In the genomic region with DNA sequence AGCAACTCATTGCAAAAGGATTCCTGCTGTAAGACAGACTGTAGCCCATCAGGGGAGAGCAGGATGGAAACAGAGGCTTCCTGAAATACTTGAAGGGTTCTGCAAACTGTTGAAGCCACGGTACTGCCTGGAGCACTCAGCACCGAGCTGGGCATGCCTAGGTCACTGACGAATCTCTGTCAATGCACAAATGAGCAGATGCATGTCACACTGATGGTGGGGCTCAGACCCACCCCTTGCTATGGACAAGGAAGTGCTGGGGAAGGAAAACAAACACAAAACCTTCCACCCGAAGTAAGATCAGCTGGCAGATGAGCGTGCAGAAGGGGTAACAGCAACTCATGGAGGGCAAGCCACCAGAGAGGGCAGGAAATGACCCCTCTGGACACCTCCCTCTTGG, we compare ENCODE assay signal across 16 cellular contexts.
A peak's percentile ranks its signal among the peaks of the same experiment; 100 is the strongest.
DNase-seq lines count a peak whose midpoint lies in the region; ATAC-seq and TF ChIP-seq lines count a peak whose summit lies in the region.
"Had no signal": no experiment of that assay in that cellular context is flagged by ENCODE, and none has a peak within 500 bp of the region (broad histone marks: within the 10 kb centered on the region; RNA-seq: fewer than 3 reads in every experiment).

No MANE protein-coding gene starts in this region.

- no peaks in the 10 kb centered on the region for H3K27me3 Mint-ChIP-seq in activated CD4-positive, alpha-beta T cell treated with anti-CD3 and anti-CD28 coated beads, Interleukin-2, amount 10 ng/mL, durations not matched to agents 24 days and 14 days
- H3K27me3 Mint-ChIP-seq in effector memory CD8-positive, alpha-beta T cell = no peaks in the 10 kb centered on the region
- H3K27me3 Mint-ChIP-seq in stimulated activated naive CD8-positive, alpha-beta T cell treated with anti-CD3 and anti-CD28 coated beads, Interleukin-15, amount 100 ng/mL, for 72 hours = no peaks in the 10 kb centered on the region

- no peak overlapping the region for H3K4me3 Mint-ChIP-seq in activated CD4-positive, alpha-beta T cell treated with anti-CD3 and anti-CD28 coated beads, Interleukin-2, amount 10 ng/mL, durations not matched to agents 24 days and 14 days
- no peak overlapping the region for H3K4me3 Mint-ChIP-seq in effector memory CD8-positive, alpha-beta T cell
- H3K4me3 Mint-ChIP-seq in stimulated activated naive CD8-positive, alpha-beta T cell treated with anti-CD3 and anti-CD28 coated beads, Interleukin-15, amount 100 ng/mL, for 72 hours = peak overlapping the region; percentile 41 to 44

- H3K4me3 ChIP-seq in right atrium auricular region = no peak overlapping the region
- H3K4me3 ChIP-seq: esophagus squamous epithelium, SJSA1, suprapubic skin had no signal

- no peaks in the 10 kb centered on the region for H3K9me3 Mint-ChIP-seq in activated CD4-positive, alpha-beta T cell treated with anti-CD3 and anti-CD28 coated beads, Interleukin-2, amount 10 ng/mL, durations not matched to agents 24 days and 14 days
- no peaks in the 10 kb centered on the region for H3K9me3 Mint-ChIP-seq in effector memory CD8-positive, alpha-beta T cell
- no peaks in the 10 kb centered on the region for H3K9me3 Mint-ChIP-seq in stimulated activated naive CD8-positive, alpha-beta T cell treated with anti-CD3 and anti-CD28 coated beads, Interleukin-15, amount 100 ng/mL, for 72 hours

- H3K4me1 ChIP-seq in right atrium auricular region = peaks cover 0 to 41% of the 10 kb centered on the region in 2 donors

- H3K36me3 Mint-ChIP-seq in activated CD4-positive, alpha-beta T cell treated with anti-CD3 and anti-CD28 coated beads, Interleukin-2, amount 10 ng/mL, durations not matched to agents 24 days and 14 days (ENCODE audit: low read depth) = peaks cover 46% of the 10 kb centered on the region
- peaks cover 8% of the 10 kb centered on the region for H3K36me3 Mint-ChIP-seq in effector memory CD8-positive, alpha-beta T cell (ENCODE audit: insufficient read depth)

- ATAC-seq in effector memory CD8-positive, alpha-beta T cell (replicated peaks) = no peak
- ATAC-seq in stimulated activated naive CD8-positive, alpha-beta T cell treated with anti-CD3 and anti-CD28 coated beads, Interleukin-15, amount 100 ng/mL, for 72 hours = no peak
- ATAC-seq in HG02759 (IDR thresholded peaks at IDR 0.05; ENCODE audit: unreplicated experiment) = no peak
- no peak for ATAC-seq in GM18517 (IDR thresholded peaks at IDR 0.05; ENCODE audit: unreplicated experiment)

- no peak for DNase-seq in activated CD4-positive, alpha-beta T cell treated with anti-CD3 and anti-CD28 coated beads, Interleukin-2, amount 10 ng/mL, durations not matched to agents 24 days and 14 days
- DNase-seq in activated CD4-positive, alpha-beta T cell treated with anti-CD3 and anti-CD28 coated beads for 1 hour = no peak
- DNase-seq in effector memory CD8-positive, alpha-beta T cell = no peak
- DNase-seq in stimulated activated naive CD8-positive, alpha-beta T cell treated with anti-CD3 and anti-CD28 coated beads, Interleukin-15, amount 100 ng/mL, for 72 hours = no peak
- DNase-seq in right atrium auricular region (ENCODE audit: low spot score) = no peak
- DNase-seq: activated CD8-positive, alpha-beta memory T cell treated with anti-CD3 and anti-CD28 coated beads, Interleukin-2, amount 50 U/mL, for 4 hours; DMS 273 treated with DMSO at 0.1 percent for 48 hours; esophagus squamous epithelium; NCI-H1930; nucleus accumbens had no signal

- no peak for TF ChIP-seq CTCF in right atrium auricular region (IDR thresholded peaks at IDR 0.05)

- peak overlapping the region; percentile 17 for H3K27ac ChIP-seq in KOPT-K1 (ENCODE audit: low read depth, low read length, poor library complexity, severe bottlenecking)
- H3K27ac ChIP-seq in right atrium auricular region = no peak overlapping the region
- H3K27ac ChIP-seq: esophagus squamous epithelium, KMS-11, SJSA1, suprapubic skin had no signal

- H3K27ac Mint-ChIP-seq in activated CD4-positive, alpha-beta T cell treated with anti-CD3 and anti-CD28 coated beads, Interleukin-2, amount 10 ng/mL, durations not matched to agents 24 days and 14 days = peak overlapping the region; percentile 14
- H3K27ac Mint-ChIP-seq in effector memory CD8-positive, alpha-beta T cell = peak overlapping the region; percentile 15 to 85
- peak overlapping the region in 1 of 2 donors; percentile 91 for H3K27ac Mint-ChIP-seq in stimulated activated naive CD8-positive, alpha-beta T cell treated with anti-CD3 and anti-CD28 coated beads, Interleukin-15, amount 100 ng/mL, for 72 hours

- H3K27me3 ChIP-seq in right atrium auricular region = no peaks in the 10 kb centered on the region
- H3K27me3 ChIP-seq: esophagus squamous epithelium, SJSA1, suprapubic skin had no signal

- no peaks in the 10 kb centered on the region for H3K9me3 ChIP-seq in KOPT-K1 (ENCODE audit: insufficient read depth, low read length, poor library complexity, severe bottlenecking)
- no peaks in the 10 kb centered on the region for H3K9me3 ChIP-seq in right atrium auricular region
- H3K9me3 ChIP-seq: esophagus squamous epithelium, SJSA1, suprapubic skin had no signal

- peaks cover 41% of the 10 kb centered on the region for H3K4me1 Mint-ChIP-seq in activated CD4-positive, alpha-beta T cell treated with anti-CD3 and anti-CD28 coated beads, Interleukin-2, amount 10 ng/mL, durations not matched to agents 24 days and 14 days
- H3K4me1 Mint-ChIP-seq in effector memory CD8-positive, alpha-beta T cell (ENCODE audit: low read depth in 2 of 2) = peaks cover 52 to 65% of the 10 kb centered on the region in 2 donors
- H3K4me1 Mint-ChIP-seq in stimulated activated naive CD8-positive, alpha-beta T cell treated with anti-CD3 and anti-CD28 coated beads, Interleukin-15, amount 100 ng/mL, for 72 hours = peaks cover 98% of the 10 kb centered on the region

- H3K36me3 ChIP-seq in KOPT-K1 (ENCODE audit: insufficient read depth, low read length) = no peaks in the 10 kb centered on the region
- no peaks in the 10 kb centered on the region for H3K36me3 ChIP-seq in right atrium auricular region
- H3K36me3 ChIP-seq: esophagus squamous epithelium, SJSA1, suprapubic skin had no signal

- intact Hi-C loops in activated CD4-positive, alpha-beta T cell treated with anti-CD3 and anti-CD28 coated beads, Interleukin-2, amount 10 ng/mL, durations not matched to agents 24 days and 14 days (cut with micrococcal nuclease) = no loop called here

Comparison
In these comparisons a context has a peak if more than half of its experiments do, and no peak if none do; other contexts are left out.
1. H3K4me3 Mint-ChIP-seq: peak in stimulated activated naive CD8-positive, alpha-beta T cell treated with anti-CD3 and anti-CD28 coated beads, Interleukin-15, amount 100 ng/mL, for 72 hours (2 of 2); none in activated CD4-positive, alpha-beta T cell treated with anti-CD3 and anti-CD28 coated beads, Interleukin-2, amount 10 ng/mL, durations not matched to agents 24 days and 14 days (single experiment) and effector memory CD8-positive, alpha-beta T cell (0 of 2).